1 cellular context compared by ENCODE assay signal in genomic region chr6:109096198-109096597, GRCh38.
TF ChIP-seq lines count a peak whose summit lies in the region.

No MANE protein-coding gene starts in this region.

TF ChIP-seq in GM12878, 131 proteins besides CTCF, POLR2A, EP300 and RAD21 (continued from another document):
- TF ChIP-seq, protein P1, sequence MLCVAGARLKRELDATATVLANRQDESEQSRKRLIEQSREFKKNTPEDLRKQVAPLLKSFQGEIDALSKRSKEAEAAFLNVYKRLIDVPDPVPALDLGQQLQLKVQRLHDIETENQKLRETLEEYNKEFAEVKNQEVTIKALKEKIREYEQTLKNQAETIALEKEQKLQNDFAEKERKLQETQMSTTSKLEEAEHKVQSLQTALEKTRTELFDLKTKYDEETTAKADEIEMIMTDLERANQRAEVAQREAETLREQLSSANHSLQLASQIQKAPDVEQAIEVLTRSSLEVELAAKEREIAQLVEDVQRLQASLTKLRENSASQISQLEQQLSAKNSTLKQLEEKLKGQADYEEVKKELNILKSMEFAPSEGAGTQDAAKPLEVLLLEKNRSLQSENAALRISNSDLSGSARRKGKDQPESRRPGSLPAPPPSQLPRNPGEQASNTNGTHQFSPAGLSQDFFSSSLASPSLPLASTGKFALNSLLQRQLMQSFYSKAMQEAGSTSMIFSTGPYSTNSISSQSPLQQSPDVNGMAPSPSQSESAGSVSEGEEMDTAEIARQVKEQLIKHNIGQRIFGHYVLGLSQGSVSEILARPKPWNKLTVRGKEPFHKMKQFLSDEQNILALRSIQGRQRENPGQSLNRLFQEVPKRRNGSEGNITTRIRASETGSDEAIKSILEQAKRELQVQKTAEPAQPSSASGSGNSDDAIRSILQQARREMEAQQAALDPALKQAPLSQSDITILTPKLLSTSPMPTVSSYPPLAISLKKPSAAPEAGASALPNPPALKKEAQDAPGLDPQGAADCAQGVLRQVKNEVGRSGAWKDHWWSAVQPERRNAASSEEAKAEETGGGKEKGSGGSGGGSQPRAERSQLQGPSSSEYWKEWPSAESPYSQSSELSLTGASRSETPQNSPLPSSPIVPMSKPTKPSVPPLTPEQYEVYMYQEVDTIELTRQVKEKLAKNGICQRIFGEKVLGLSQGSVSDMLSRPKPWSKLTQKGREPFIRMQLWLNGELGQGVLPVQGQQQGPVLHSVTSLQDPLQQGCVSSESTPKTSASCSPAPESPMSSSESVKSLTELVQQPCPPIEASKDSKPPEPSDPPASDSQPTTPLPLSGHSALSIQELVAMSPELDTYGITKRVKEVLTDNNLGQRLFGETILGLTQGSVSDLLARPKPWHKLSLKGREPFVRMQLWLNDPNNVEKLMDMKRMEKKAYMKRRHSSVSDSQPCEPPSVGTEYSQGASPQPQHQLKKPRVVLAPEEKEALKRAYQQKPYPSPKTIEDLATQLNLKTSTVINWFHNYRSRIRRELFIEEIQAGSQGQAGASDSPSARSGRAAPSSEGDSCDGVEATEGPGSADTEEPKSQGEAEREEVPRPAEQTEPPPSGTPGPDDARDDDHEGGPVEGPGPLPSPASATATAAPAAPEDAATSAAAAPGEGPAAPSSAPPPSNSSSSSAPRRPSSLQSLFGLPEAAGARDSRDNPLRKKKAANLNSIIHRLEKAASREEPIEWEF (IDR thresholded peaks at IDR 0.05; ENCODE audit: insufficient replicate concordance, low read depth, low read length), result no peak
- no peak for TF ChIP-seq LARP7 (IDR thresholded peaks at IDR 0.05)
- no peak for TF ChIP-seq CBFB (IDR thresholded peaks at IDR 0.05; ENCODE audit: low read depth)
- no peak for TF ChIP-seq BCL3 (IDR thresholded peaks at IDR 0.05; ENCODE audit: borderline replicate concordance, insufficient read depth, low read depth, low read length, poor library complexity, severe bottlenecking)
- TF ChIP-seq RCOR1 (conservative IDR thresholded peaks at IDR 0.05; ENCODE audit: low read depth, low read length), result no peak
- no peak for TF ChIP-seq RUNX3 (IDR thresholded peaks at IDR 0.05; ENCODE audit: low read length)
- TF ChIP-seq, protein P2, sequence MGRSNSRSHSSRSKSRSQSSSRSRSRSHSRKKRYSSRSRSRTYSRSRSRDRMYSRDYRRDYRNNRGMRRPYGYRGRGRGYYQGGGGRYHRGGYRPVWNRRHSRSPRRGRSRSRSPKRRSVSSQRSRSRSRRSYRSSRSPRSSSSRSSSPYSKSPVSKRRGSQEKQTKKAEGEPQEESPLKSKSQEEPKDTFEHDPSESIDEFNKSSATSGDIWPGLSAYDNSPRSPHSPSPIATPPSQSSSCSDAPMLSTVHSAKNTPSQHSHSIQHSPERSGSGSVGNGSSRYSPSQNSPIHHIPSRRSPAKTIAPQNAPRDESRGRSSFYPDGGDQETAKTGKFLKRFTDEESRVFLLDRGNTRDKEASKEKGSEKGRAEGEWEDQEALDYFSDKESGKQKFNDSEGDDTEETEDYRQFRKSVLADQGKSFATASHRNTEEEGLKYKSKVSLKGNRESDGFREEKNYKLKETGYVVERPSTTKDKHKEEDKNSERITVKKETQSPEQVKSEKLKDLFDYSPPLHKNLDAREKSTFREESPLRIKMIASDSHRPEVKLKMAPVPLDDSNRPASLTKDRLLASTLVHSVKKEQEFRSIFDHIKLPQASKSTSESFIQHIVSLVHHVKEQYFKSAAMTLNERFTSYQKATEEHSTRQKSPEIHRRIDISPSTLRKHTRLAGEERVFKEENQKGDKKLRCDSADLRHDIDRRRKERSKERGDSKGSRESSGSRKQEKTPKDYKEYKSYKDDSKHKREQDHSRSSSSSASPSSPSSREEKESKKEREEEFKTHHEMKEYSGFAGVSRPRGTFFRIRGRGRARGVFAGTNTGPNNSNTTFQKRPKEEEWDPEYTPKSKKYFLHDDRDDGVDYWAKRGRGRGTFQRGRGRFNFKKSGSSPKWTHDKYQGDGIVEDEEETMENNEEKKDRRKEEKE (IDR thresholded peaks at IDR 0.05), result no peak
- TF ChIP-seq SPI1 (IDR thresholded peaks at IDR 0.05; ENCODE audit: borderline replicate concordance, insufficient read depth, low read depth, low read length), result no peak
